Comparison of ENCODE assay signal across 18 cellular contexts in genomic region chr19:33654840-33655508, GRCh38. TPM values are rescaled to one million over a fixed set of nuclear protein-coding genes. Genes with fewer than 3 reads are reported as not detected.
DNase-seq lines count a peak whose midpoint lies in the region; ATAC-seq, FAIRE-seq and TF ChIP-seq lines count a peak whose summit lies in the region.
"Had no signal": no experiment of that assay in that cellular context is flagged by ENCODE, and none has a peak within 500 bp of the region (broad histone marks: within the 10 kb centered on the region; RNA-seq: fewer than 3 reads in every experiment).

No MANE protein-coding gene starts in this region.

- H3K27ac ChIP-seq in coronary artery: no peak overlapping the region
- H3K27ac ChIP-seq in SK-N-SH (ENCODE audit: low read depth in 2 of 2, low read length in 1 of 2): no peak overlapping the region
- no peak overlapping the region for H3K27ac ChIP-seq in SJCRH30

- no peaks in the 10 kb centered on the region for H4K20me1 ChIP-seq in SK-N-SH (ENCODE audit: insufficient read depth)

- no peak for TF ChIP-seq POLR2A in GM12891 (IDR thresholded peaks at IDR 0.05; ENCODE audit: low read depth, low read length)

- no peaks in the 10 kb centered on the region for H3K27me3 ChIP-seq in SK-N-SH (ENCODE audit: insufficient read depth)
- no peaks in the 10 kb centered on the region for H3K27me3 ChIP-seq in SJCRH30

- H3K27ac Mint-ChIP-seq in T-helper 17 cell: no peak overlapping the region
- H3K27ac Mint-ChIP-seq: CD14-positive monocyte; CD8-positive, alpha-beta T cell; GM23338 had no signal

- no peaks in the 10 kb centered on the region for H3K9me2 ChIP-seq in SK-N-SH

- no peaks in the 10 kb centered on the region for H3K36me3 Mint-ChIP-seq in T-helper 17 cell (ENCODE audit: low read depth)
- H3K36me3 Mint-ChIP-seq: CD14-positive monocyte; CD8-positive, alpha-beta T cell had no signal

- H2AFZ ChIP-seq in SK-N-SH (ENCODE audit: low read depth): no peak overlapping the region
- H2AFZ ChIP-seq: GM23338 had no signal

- H3K4me3 ChIP-seq in coronary artery: no peak overlapping the region
- H3K4me3 ChIP-seq in SK-N-SH (ENCODE audit: low read depth in 2 of 2, low read length in 1 of 2): no peak overlapping the region
- H3K4me3 ChIP-seq in SJCRH30: no peak overlapping the region
- H3K4me3 ChIP-seq: GM23338 had no signal

- H3K4me1 Mint-ChIP-seq in T-helper 17 cell: no peaks in the 10 kb centered on the region
- H3K4me1 Mint-ChIP-seq: CD14-positive monocyte had no signal

- WGBS in SK-N-SH (ENCODE audit: low lambda C conversion rate): 50% methylated on average over 6 of the region's 7 CpGs

- no peaks in the 10 kb centered on the region for H3F3A ChIP-seq in SK-N-SH (replicated peaks; ENCODE audit: insufficient read depth)

- CTCF ChIA-PET in SK-N-SH (lab: Yijun Ruan, JAX): interaction anchor here (1.0 to 1.1 kb wide), 3 partner anchors 11 to 27 kb away, joined by 3 to 4 read pairs (median 3); no protein-coding TSS in a partner anchor

- H3K9me3 ChIP-seq in T-helper 17 cell (ENCODE audit: control insufficient read depth, low read length, poor library complexity, severe bottlenecking) (no peaks in the 10 kb centered on the region), SK-N-SH (no peaks in the 10 kb centered on the region), SJCRH30 (replicated peaks) (no peaks in the 10 kb centered on the region)

- H3K4me1 ChIP-seq in SK-N-SH (ENCODE audit: control insufficient read depth in 1 of 2, insufficient read depth in 2 of 2, low read depth in 1 of 2, low read length in 1 of 2) (no peaks in the 10 kb centered on the region), SJCRH30 (0 out of 2 replicates have a peak, but pooled peaks cover 3% of the 10 kb centered on the region)

- H3K4me3 Mint-ChIP-seq in T-helper 17 cell: peak overlapping the region; percentile 15
- H3K4me3 Mint-ChIP-seq: CD14-positive monocyte; CD8-positive, alpha-beta T cell; GM23338 had no signal

- no peak for TF ChIP-seq EP300 in SK-N-SH (IDR thresholded peaks at IDR 0.05; ENCODE audit: borderline replicate concordance in 1 of 2, low read depth in 1 of 2, low read length in 1 of 2)

- no peak for TF ChIP-seq RAD21 in SK-N-SH (IDR thresholded peaks at IDR 0.05; ENCODE audit: low read length)

- FAIRE-seq in GM12891 (lab: Jason Lieb, UNC): no peak
- FAIRE-seq: D721Med, G401.6, GM12892 had no signal

- H3K4me2 ChIP-seq in SK-N-SH: no peak overlapping the region
- H3K4me2 ChIP-seq: GM23338 had no signal

- H3K79me2 ChIP-seq in SK-N-SH (ENCODE audit: insufficient read depth): no peaks in the 10 kb centered on the region

- no peak for TF ChIP-seq CTCF in coronary artery (IDR thresholded peaks at IDR 0.05)
- no peak for TF ChIP-seq CTCF in SK-N-SH (IDR thresholded peaks at IDR 0.05)

- peaks cover 26% of the 10 kb centered on the region for H3K27me3 Mint-ChIP-seq in T-helper 17 cell

- H3K9ac ChIP-seq in SK-N-SH: no peak overlapping the region

- intact Hi-C loops in sciatic nerve (cut with DNase I): no loop called here

- no peaks in the 10 kb centered on the region for H3K36me3 ChIP-seq in SK-N-SH (replicated peaks in 1 of 2; ENCODE audit: control insufficient read depth in 1 of 2, insufficient read depth in 2 of 2, low read length in 1 of 2)
- no peaks in the 10 kb centered on the region for H3K36me3 ChIP-seq in SJCRH30

- POLR2A ChIA-PET in SK-N-SH (lab: Yijun Ruan, JAX): no interaction called here

- DNase-seq in T-helper 17 cell (no peak), coronary artery (ENCODE audit: low spot score) (peak; percentile 12), sciatic nerve (ENCODE audit: low spot score) (peak; percentile 10), GM12891 (ENCODE audit: insufficient read length, low spot score) (no peak), SK-N-SH (no peak), SJCRH30 (no peak)
- DNase-seq: CD8-positive, alpha-beta T cell; COR-L47; DMS153; DMS79 treated with DMSO at 0.1 percent for 48 hours; EL; H7 had no signal

- ATAC-seq in T-helper 17 cell: no peak
- ATAC-seq in sciatic nerve: no peak
- ATAC-seq: CD8-positive, alpha-beta T cell; GM23338 had no signal

TF ChIP-seq in GM12891, 5 proteins besides CTCF, POLR2A, EP300 and RAD21:
- TF ChIP-seq SPI1 (IDR thresholded peaks at IDR 0.05; ENCODE audit: low read depth, low read length) (no peak), PAX5 (IDR thresholded peaks at IDR 0.05; ENCODE audit: insufficient read depth, low read length, severe bottlenecking) (no peak), POLR2AphosphoS5 (IDR thresholded peaks at IDR 0.05; ENCODE audit: low read depth, low read length) (no peak), POU2F2 (IDR thresholded peaks at IDR 0.05; ENCODE audit: low read depth, low read length) (no peak), TAF1 (IDR thresholded peaks at IDR 0.05; ENCODE audit: low read depth, low read length) (no peak)

TF ChIP-seq in SK-N-SH, 30 proteins besides CTCF, POLR2A, EP300 and RAD21:
- TF ChIP-seq RXRA (IDR thresholded peaks at IDR 0.05; ENCODE audit: borderline replicate concordance, low read depth) (no peak), ZBTB33 (IDR thresholded peaks at IDR 0.05; ENCODE audit: borderline replicate concordance, low read depth) (no peak)
TF ChIP-seq in SK-N-SH: peak in this region for 0.

RNA-seq across cellular contexts. Expression of gene CHST8, which starts 33.2 kb away (rescaled TPM):
- total RNA-seq in T-helper 17 cell (1 to 10 TPM in 1 of 2 donors, not detected in 1; 2.7 TPM), sciatic nerve (0.62 TPM)
- polyA plus RNA-seq in GM12891 (2012; ENCODE audit: low read depth, missing spikeins): 0.10 TPM
- polyA plus RNA-seq in SK-N-SH (2012; rRNA removed): 0.05 and 0.45 TPM in 2 replicates
- 0.23 and 0.80 TPM in 2 replicates for polyA plus RNA-seq in SK-N-SH (2012; cell fraction: cytosol; rRNA removed)
- 0.19 and 0.47 TPM in 2 replicates for polyA plus RNA-seq in SK-N-SH (2012; cell fraction: nucleus; rRNA removed)
- total RNA-seq in SJCRH30 (2014; rRNA removed; shearing (Covaris generic)): 23.3 and 25.7 TPM in 2 replicates
- total RNA-seq: CD8-positive, alpha-beta T cell; HT-29 had no signal
- polyA plus RNA-seq: CD14-positive monocyte had no signal

Comparison
In these comparisons a context has a peak if more than half of its experiments do, and no peak if none do; other contexts are left out.
1. DNase-seq: peak in coronary artery (single experiment) and sciatic nerve (single experiment); none in T-helper 17 cell (0 of 3), GM12891 (single experiment), SK-N-SH (single experiment) and SJCRH30 (0 of 2).